ENCODE assay signal across 9 cellular contexts in genomic region chr14:91138511-91139359, GRCh38. TPM values are rescaled to one million over a fixed set of nuclear protein-coding genes. Genes with fewer than 3 reads are reported as not detected.
DNase-seq lines count a peak whose midpoint lies in the region; ATAC-seq, FAIRE-seq and TF ChIP-seq lines count a peak whose summit lies in the region.
"Had no signal": no experiment of that assay in that cellular context is flagged by ENCODE, and none has a peak within 500 bp of the region (broad histone marks: within the 10 kb centered on the region; RNA-seq: fewer than 3 reads in every experiment).

No MANE protein-coding gene starts in this region.

- H3K4me1 ChIP-seq in kidney (ENCODE audit: control insufficient read depth in 1 of 2, insufficient read depth in 1 of 2, low read depth in 1 of 2, low read length in 2 of 2), result peaks cover 0 to 3% of the 10 kb centered on the region in 2 donors

- H3K36me3 Mint-ChIP-seq in activated T-helper 17 cell treated with anti-CD3 and anti-CD28 coated beads, Interleukin-2, amount 50 U/mL, for 72 hours (ENCODE audit: low read depth), result peaks cover 33% of the 10 kb centered on the region
- peaks cover 24% of the 10 kb centered on the region for H3K36me3 Mint-ChIP-seq in stimulated activated naive CD8-positive, alpha-beta T cell treated with anti-CD3 and anti-CD28 coated beads, Interleukin-15, Interleukin-2, amounts not matched to agents 100 ng/mL and 50 ng/mL, for 24 hours (ENCODE audit: low read depth)

- H3K4me3 ChIP-seq in kidney (ENCODE audit: low read length in 2 of 2), result no peak overlapping the region

- peak overlapping the region; percentile 15 for H3K4me3 Mint-ChIP-seq in activated T-helper 17 cell treated with anti-CD3 and anti-CD28 coated beads, Interleukin-2, amount 50 U/mL, for 72 hours
- no peak overlapping the region for H3K4me3 Mint-ChIP-seq in stimulated activated naive CD8-positive, alpha-beta T cell treated with anti-CD3 and anti-CD28 coated beads, Interleukin-15, Interleukin-2, amounts not matched to agents 100 ng/mL and 50 ng/mL, for 24 hours
- H3K4me3 Mint-ChIP-seq: dendritic cell treated with granulocyte-macrophage colony-stimulating factor and Interleukin-4, amounts not matched to agents 40 ng/mL and 50 ng/mL, for 4 days had no signal

- H3K27ac ChIP-seq in kidney (ENCODE audit: low read depth in 2 of 2, low read length in 2 of 2), result no peak overlapping the region

- peak; percentile 87 for ATAC-seq in activated T-helper 17 cell treated with anti-CD3 and anti-CD28 coated beads, Interleukin-2, amount 50 U/mL, for 72 hours (replicated peaks)

- no peaks in the 10 kb centered on the region for H3K9me3 ChIP-seq in kidney (ENCODE audit: control insufficient read depth in 1 of 2, low read length in 2 of 2)

- FAIRE-seq in kidney (lab: Jason Lieb, UNC), result no peak

- intact Hi-C loops in kidney (cut with DNase I), result no loop called here

- H3K27ac Mint-ChIP-seq in activated T-helper 17 cell treated with anti-CD3 and anti-CD28 coated beads, Interleukin-2, amount 50 U/mL, for 72 hours, result peak overlapping the region; percentile 78
- H3K27ac Mint-ChIP-seq in stimulated activated naive CD8-positive, alpha-beta T cell treated with anti-CD3 and anti-CD28 coated beads, Interleukin-15, Interleukin-2, amounts not matched to agents 100 ng/mL and 50 ng/mL, for 24 hours, result peak overlapping the region; percentile 68

- DNase-seq in NOMO-1 (lab: John Stamatoyannopoulos, UW; ENCODE audit: unreplicated experiment in 2 of 2) (peak; percentile 9 to 31), NOMO-1 treated with dmso at 0.1 percent for 144 hours (lab: John Stamatoyannopoulos, UW; ENCODE audit: unreplicated experiment) (no peak), NCI-H524 (lab: John Stamatoyannopoulos, UW) (peak; percentile 57 to 64), kidney (no peak), midbrain (lab: John Stamatoyannopoulos, UW) (no peak), HK-2 (ENCODE audit: unreplicated experiment) (no peak)

- H3K9me3 Mint-ChIP-seq in activated T-helper 17 cell treated with anti-CD3 and anti-CD28 coated beads, Interleukin-2, amount 50 U/mL, for 72 hours, result no peaks in the 10 kb centered on the region
- no peaks in the 10 kb centered on the region for H3K9me3 Mint-ChIP-seq in stimulated activated naive CD8-positive, alpha-beta T cell treated with anti-CD3 and anti-CD28 coated beads, Interleukin-15, Interleukin-2, amounts not matched to agents 100 ng/mL and 50 ng/mL, for 24 hours
- H3K9me3 Mint-ChIP-seq: dendritic cell treated with granulocyte-macrophage colony-stimulating factor and Interleukin-4, amounts not matched to agents 40 ng/mL and 50 ng/mL, for 4 days had no signal

- H3K36me3 ChIP-seq in kidney (ENCODE audit: control insufficient read depth in 1 of 2, insufficient read depth in 2 of 2, low read length in 2 of 2), result peaks cover 0 to 5% of the 10 kb centered on the region in 2 donors

- peak; percentile 32 for TF ChIP-seq CTCF in kidney (IDR thresholded peaks at IDR 0.05; ENCODE audit: borderline replicate concordance, extremely low read depth, insufficient read depth)

- no peaks in the 10 kb centered on the region for H3K27me3 Mint-ChIP-seq in activated T-helper 17 cell treated with anti-CD3 and anti-CD28 coated beads, Interleukin-2, amount 50 U/mL, for 72 hours
- no peaks in the 10 kb centered on the region for H3K27me3 Mint-ChIP-seq in stimulated activated naive CD8-positive, alpha-beta T cell treated with anti-CD3 and anti-CD28 coated beads, Interleukin-15, Interleukin-2, amounts not matched to agents 100 ng/mL and 50 ng/mL, for 24 hours
- H3K27me3 Mint-ChIP-seq: dendritic cell treated with granulocyte-macrophage colony-stimulating factor and Interleukin-4, amounts not matched to agents 40 ng/mL and 50 ng/mL, for 4 days had no signal

- H3K4me1 Mint-ChIP-seq in activated T-helper 17 cell treated with anti-CD3 and anti-CD28 coated beads, Interleukin-2, amount 50 U/mL, for 72 hours, result peaks cover 19% of the 10 kb centered on the region
- H3K4me1 Mint-ChIP-seq in stimulated activated naive CD8-positive, alpha-beta T cell treated with anti-CD3 and anti-CD28 coated beads, Interleukin-15, Interleukin-2, amounts not matched to agents 100 ng/mL and 50 ng/mL, for 24 hours (ENCODE audit: low read depth), result peaks cover 54% of the 10 kb centered on the region

- no peak overlapping the region for H3K9ac ChIP-seq in kidney (ENCODE audit: low read length in 2 of 2)

RNA-seq across cellular contexts. Expression of gene DGLUCY, which starts 24.9 kb away (rescaled TPM):
- total RNA-seq in activated T-helper 17 cell treated with anti-CD3 and anti-CD28 coated beads, Interleukin-2, amount 50 U/mL, for 72 hours, result 10 to 100 TPM; 73.8 to 88.7 TPM
- total RNA-seq in kidney, result 79.7 TPM
- polyA plus RNA-seq in kidney (ENCODE audit: insufficient read depth, low read depth, low replicate concordance), result 83.4 TPM

Comparison
In these comparisons a context has a peak if more than half of its experiments do, and no peak if none do; other contexts are left out.
1. DNase-seq: peak in NOMO-1 (2 of 2) and NCI-H524 (2 of 2); none in NOMO-1 treated with dmso at 0.1 percent for 144 hours (single experiment), kidney (single experiment), midbrain (single experiment) and HK-2 (single experiment).